9 cellular contexts compared by ENCODE assay signal in genomic region chr11:6481924-6482275, GRCh38. TPM values are rescaled to one million over a fixed set of nuclear protein-coding genes. Genes with fewer than 3 reads are reported as not detected.
DNase-seq lines count a peak whose midpoint lies in the region; ATAC-seq, FAIRE-seq and TF ChIP-seq lines count a peak whose summit lies in the region.
"Had no signal": no experiment of that assay in that cellular context is flagged by ENCODE, and none has a peak within 500 bp of the region (broad histone marks: within the 10 kb centered on the region; RNA-seq: fewer than 3 reads in every experiment).

No MANE protein-coding gene starts in this region.

- no peaks in the 10 kb centered on the region for H3K27me3 Mint-ChIP-seq in Calu3 (ENCODE audit: unreplicated experiment)

- peak overlapping the region; percentile 98 for H3K4me2 ChIP-seq in GM12878 (ENCODE audit: control insufficient read depth, insufficient read depth)

- H3K9me3 ChIP-seq in GM12878 (replicated peaks; ENCODE audit: control insufficient read depth, insufficient read depth, low read length): no peaks in the 10 kb centered on the region
- H3K9me3 ChIP-seq in liver (ENCODE audit: control insufficient read depth in 4 of 4, low read length in 3 of 4): no peaks in the 10 kb centered on the region
- no peaks in the 10 kb centered on the region for H3K9me3 ChIP-seq in upper lobe of right lung

- 1% methylated on average over 13 of the region's 13 CpGs for WGBS in GM12878 (ENCODE audit: insufficient coverage, insufficient replicate concordance, low lambda C conversion rate, missing lambda C conversion rate)
- 15% methylated on average over 13 of the region's 13 CpGs for WGBS in liver

- peak overlapping the region; percentile 80 for H3K27ac ChIP-seq in GM12878 (ENCODE audit: control insufficient read depth, insufficient read depth)
- peak overlapping the region; percentile 90 to 91 for H3K27ac ChIP-seq in liver (ENCODE audit: low read depth in 1 of 2, low read length in 2 of 2)
- H3K27ac ChIP-seq in upper lobe of right lung: peak overlapping the region; percentile 89

- ATAC-seq in HG03045 (IDR thresholded peaks at IDR 0.05; ENCODE audit: unreplicated experiment) (peak; percentile 1), GM12878 (peak; percentile 29), upper lobe of right lung (peak; percentile 4), HG03039 (IDR thresholded peaks at IDR 0.05; ENCODE audit: unreplicated experiment) (no peak)

- intact Hi-C loops in Calu3 (cut with micrococcal nuclease; ENCODE audit: unreplicated experiment): loop anchor here (10.0 kb wide), 1 partner anchor 133 kb away; the partner anchor contains the start of genes TAF10 and TPP1
- intact Hi-C loops in GM12878 (cut with micrococcal nuclease; ENCODE audit: unreplicated experiment): loop anchor here (2.0 to 10.0 kb wide), 3 partner anchors 125 to 1043 kb away; partner anchors contain the start of genes CNGA4 and FHIP1B
- intact Hi-C loops in upper lobe of right lung (cut with DNase I): no loop called here

- in situ Hi-C loops in GM12878 (cut with MboI): loop anchor here (5.0 kb wide), 1 partner anchor 125 kb away; no protein-coding TSS in a partner anchor

- TF ChIP-seq EP300 in GM12878 (IDR thresholded peaks at IDR 0.05; ENCODE audit: borderline replicate concordance in 1 of 2, control insufficient read depth in 1 of 2, low read depth in 2 of 2, low read length in 2 of 2): no peak

- H3K9ac ChIP-seq in GM12878 (ENCODE audit: control insufficient read depth, insufficient read depth, low read length) (peak overlapping the region; percentile 89), liver (ENCODE audit: low read depth in 1 of 2, low read length in 2 of 2) (peak overlapping the region; percentile 87 to 88)

- H3K4me3 ChIP-seq in GM12878 (peak overlapping the region; percentile 93), liver (ENCODE audit: low read depth in 1 of 3, low read length in 3 of 3) (peak overlapping the region; percentile 71 to 100 (median 99)), upper lobe of right lung (peak overlapping the region; percentile 72)

- H3K27me3 ChIP-seq in GM12878 (replicated peaks in 1 of 2; ENCODE audit: control insufficient read depth in 2 of 2, insufficient read depth in 2 of 2, low read length in 1 of 2): no peaks in the 10 kb centered on the region
- no peaks in the 10 kb centered on the region for H3K27me3 ChIP-seq in liver (ENCODE audit: control insufficient read depth in 4 of 4, insufficient read depth in 4 of 4, low read length in 3 of 4)
- no peaks in the 10 kb centered on the region for H3K27me3 ChIP-seq in upper lobe of right lung

- CTCF ChIA-PET in Calu3 (lab: Charles Lee) (interaction anchor here (1.1 to 1.2 kb wide), 3 partner anchors 22 to 103 kb away, joined by 3 to 9 read pairs (median 5); no protein-coding TSS in a partner anchor), GM12878 (lab: Yijun Ruan, JAX) (interaction anchor here (0.6 to 10.7 kb wide), 12 partner anchors 13 to 201 kb away, joined by 3 to 119 read pairs (median 6); partner anchors contain the start of gene MRPL17)

- peaks cover 40% of the 10 kb centered on the region for H3K79me2 ChIP-seq in GM12878 (ENCODE audit: control insufficient read depth, insufficient read depth, low read length)

- no peak for TF ChIP-seq RAD21 in GM12878 (IDR thresholded peaks at IDR 0.05; ENCODE audit: insufficient read depth, low read depth, low read length)
- TF ChIP-seq RAD21 in liver (IDR thresholded peaks at IDR 0.05): no peak

- H3K4me1 ChIP-seq in GM12878 (ENCODE audit: control insufficient read depth, insufficient read depth, low read length) (peaks cover 19% of the 10 kb centered on the region), liver (ENCODE audit: control insufficient read depth in 4 of 4, insufficient read depth in 4 of 4, low read length in 3 of 4) (peaks cover 6 to 25% (median 22%) of the 10 kb centered on the region in 4 donors), upper lobe of right lung (peaks cover 26% of the 10 kb centered on the region)

- POLR2A ChIA-PET in GM12878 (lab: Charles Lee): interaction anchor here (0.8 to 2.0 kb wide), 10 partner anchors 12 to 247 kb away, joined by 3 to 26 read pairs (median 5); partner anchors contain the start of genes FHIP1B, ILK, MRPL17 and SMPD1

- no peaks in the 10 kb centered on the region for H4K20me1 ChIP-seq in GM12878 (ENCODE audit: control insufficient read depth, insufficient read depth)

- TF ChIP-seq POLR2A in GM12878 (IDR thresholded peaks at IDR 0.05; ENCODE audit: low read depth, low read length): no peak

- SMC1A ChIA-PET in GM12878 (lab: Charles Lee; ENCODE audit: uncharacterized antibody, unreplicated experiment): interaction anchor here (0.8 to 2.9 kb wide), 8 partner anchors 12 to 201 kb away, joined by 3 to 14 read pairs (median 4); partner anchors contain the start of gene MRPL17

- no peak overlapping the region for H2AFZ ChIP-seq in GM12878 (ENCODE audit: control insufficient read depth, low read depth, low read length)

- DNase-seq in Calu3 (no peak), GM12878 (ENCODE audit: low read depth, low spot score) (no peak), upper lobe of right lung (no peak), activated gamma-delta T cell treated with Interleukin-2 at 50 U/mL for 16 hours (no peak), NCI-H774 (lab: John Stamatoyannopoulos, UW) (no peak)

- TF ChIP-seq CTCF in Calu3 (IDR thresholded peaks at IDR 0.05; ENCODE audit: unreplicated experiment): no peak
- TF ChIP-seq CTCF in GM12878 (IDR thresholded peaks at IDR 0.05 in 2 of 3, conservative IDR thresholded peaks at IDR 0.05 in 1 of 3; ENCODE audit: control insufficient read depth in 2 of 3, extremely low read depth in 1 of 3, insufficient read depth in 1 of 3, low read depth in 3 of 3, low read length in 3 of 3): no peak
- no peak for TF ChIP-seq CTCF in liver (IDR thresholded peaks at IDR 0.05; ENCODE audit: low read depth, low read length, missing input control)
- TF ChIP-seq CTCF in upper lobe of right lung (IDR thresholded peaks at IDR 0.05): no peak

- FAIRE-seq in GM12878 (lab: Jason Lieb, UNC): no peak

- H3K36me3 Mint-ChIP-seq in Calu3 (ENCODE audit: insufficient read depth, unreplicated experiment): peaks cover 64% of the 10 kb centered on the region

- peaks cover 27% of the 10 kb centered on the region for H3K4me1 Mint-ChIP-seq in Calu3 (ENCODE audit: low read depth, unreplicated experiment)

- RAD21 ChIA-PET in GM12878 (lab: Charles Lee; ENCODE audit: unreplicated experiment): interaction anchor here (0.9 to 1.7 kb wide), 11 partner anchors 10 to 201 kb away, joined by 3 to 13 read pairs (median 4); partner anchors contain the start of genes MRPL17 and TPP1

- H3K27ac Mint-ChIP-seq in Calu3 (ENCODE audit: unreplicated experiment): peak overlapping the region; percentile 92

- BruUV-seq in Calu3 (replicated peaks; lab: Mats Ljungman, UMichigan): TSS peak; percentile 35
- no TSS peak for BruUV-seq in GM12878 (replicated peaks; lab: Mats Ljungman, UMichigan)

- H3K36me3 ChIP-seq in GM12878 (ENCODE audit: control insufficient read depth in 2 of 2, insufficient read depth in 2 of 2, low read length in 1 of 2): peaks cover 1 to 18% of the 10 kb centered on the region in 2 experiments; a peak in 3 of 4 replicates
- H3K36me3 ChIP-seq in liver (ENCODE audit: control insufficient read depth in 4 of 4, insufficient read depth in 3 of 4, low read depth in 1 of 4, low read length in 3 of 4): peaks cover 6 to 54% (median 27%) of the 10 kb centered on the region in 4 donors
- H3K36me3 ChIP-seq in upper lobe of right lung: peaks cover 67% of the 10 kb centered on the region

- no peaks in the 10 kb centered on the region for H3K9me3 Mint-ChIP-seq in Calu3 (ENCODE audit: low read depth, unreplicated experiment)

- H3K4me3 Mint-ChIP-seq in Calu3 (ENCODE audit: low read depth, unreplicated experiment): peak overlapping the region; percentile 97

RNA-seq across cellular contexts. Expression of gene TIMM10B, which starts 0.6 kb away (rescaled TPM):
- total RNA-seq in Calu3 (2022) (41.7 and 45.7 TPM in 2 replicates), GM12878 (2014; rRNA removed) (40.5 and 41.4 TPM in 2 replicates), GM12878 (2014; rRNA removed; fragmentation: Illumina TruSeq; extraction: Trizol) (28.8 and 30.3 TPM in 2 replicates), GM12878 (2021) (39.2 and 42.1 TPM in 2 replicates), liver (10 to 100 TPM; 16.9 to 31.9 TPM), upper lobe of right lung (45.0 TPM)
- 209 and 215 TPM in 2 replicates for total RNA-seq in GM12878 (2013; cell fraction: nucleolus; rRNA removed)
- polyA plus RNA-seq in GM12878 (2011; ENCODE audit: low read depth): 25.9 TPM
- polyA plus RNA-seq in GM12878 (2011; rRNA removed) (58.6 and 64.3 TPM in 2 replicates), GM12878 (2014; fragmentation: Illumina TruSeq; extraction: Trizol) (32.9 and 36.1 TPM in 2 replicates), GM12878 (2014; fragmentation: Nextera tagmentation; extraction: Ambion mirVana) (100 to 1,000 TPM in 1 of 2 experiments, 10 to 100 TPM in 1; 93.3 to 126 TPM), GM12878 (2014; rRNA removed) (33.5 and 47.8 TPM in 2 replicates), GM12878 (2016; fragmentation: Nextera tagmentation; extraction: Ambion mirVana) (10 to 100 TPM; 58.4 to 61.6 TPM), liver (10 to 100 TPM; 16.1 to 16.4 TPM)
- 66.0 and 70.2 TPM in 2 replicates for polyA plus RNA-seq in GM12878 (2011; cell fraction: cytosol; rRNA removed)
- polyA plus RNA-seq in GM12878 (2011; cell fraction: nucleus; rRNA removed): 65.6 and 86.1 TPM in 2 replicates
- polyA plus RNA-seq in GM12878 (2012): 29.4 and 30.0 TPM in 2 replicates
- polyA minus RNA-seq in GM12878 (2011; rRNA and poly(A)+ RNA removed): 44.2 and 73.7 TPM in 2 replicates
- 15.5 and 24.5 TPM in 2 replicates for polyA minus RNA-seq in GM12878 (2011; cell fraction: cytosol; rRNA and poly(A)+ RNA removed)
- 77.0 and 98.9 TPM in 2 replicates for polyA minus RNA-seq in GM12878 (2011; cell fraction: nucleus; rRNA and poly(A)+ RNA removed)

RNA-seq across cellular contexts. Expression of gene ARFIP2, which starts 0.8 kb away (rescaled TPM):
- 72.2 and 74.9 TPM in 2 replicates for total RNA-seq in Calu3 (2022)
- 53.4 and 65.2 TPM in 2 replicates for total RNA-seq in GM12878 (2013; cell fraction: nucleolus; rRNA removed)
- total RNA-seq in GM12878 (2014; rRNA removed): 47.7 and 49.5 TPM in 2 replicates
- total RNA-seq in GM12878 (2014; rRNA removed; fragmentation: Illumina TruSeq; extraction: Trizol): 35.6 TPM in 2 replicates
- 44.2 and 48.4 TPM in 2 replicates for total RNA-seq in GM12878 (2021)
- polyA plus RNA-seq in GM12878 (2011; ENCODE audit: low read depth): 36.2 TPM
- 35.9 and 44.7 TPM in 2 replicates for polyA plus RNA-seq in GM12878 (2011; rRNA removed)
- 40.0 and 50.8 TPM in 2 replicates for polyA plus RNA-seq in GM12878 (2011; cell fraction: cytosol; rRNA removed)
- polyA plus RNA-seq in GM12878 (2011; cell fraction: nucleus; rRNA removed): 130 and 160 TPM in 2 replicates
- 43.4 and 52.7 TPM in 2 replicates for polyA plus RNA-seq in GM12878 (2012)
- polyA plus RNA-seq in GM12878 (2014; fragmentation: Illumina TruSeq; extraction: Trizol): 41.4 and 52.8 TPM in 2 replicates
- 10 to 100 TPM; 11.7 to 18.9 TPM for polyA plus RNA-seq in GM12878 (2014; fragmentation: Nextera tagmentation; extraction: Ambion mirVana)
- 59.8 and 65.5 TPM in 2 replicates for polyA plus RNA-seq in GM12878 (2014; rRNA removed)
- 10 to 100 TPM; 49.5 to 53.1 TPM for polyA plus RNA-seq in GM12878 (2016; fragmentation: Nextera tagmentation; extraction: Ambion mirVana)
- 33.1 and 33.8 TPM in 2 replicates for polyA minus RNA-seq in GM12878 (2011; rRNA and poly(A)+ RNA removed)
- polyA minus RNA-seq in GM12878 (2011; cell fraction: cytosol; rRNA and poly(A)+ RNA removed): 8.4 and 9.6 TPM in 2 replicates
- polyA minus RNA-seq in GM12878 (2011; cell fraction: nucleus; rRNA and poly(A)+ RNA removed): 49.7 and 60.0 TPM in 2 replicates
- 10 to 100 TPM; 16.2 to 42.0 TPM for total RNA-seq in liver
- 10 to 100 TPM; 21.3 to 26.3 TPM for polyA plus RNA-seq in liver
- total RNA-seq in upper lobe of right lung: 36.4 TPM

RNA-seq across cellular contexts. Expression of gene TRIM3, which starts 8.2 kb away (rescaled TPM):
- total RNA-seq in Calu3 (2022) (9.5 and 10.6 TPM in 2 replicates), GM12878 (2014; rRNA removed) (6.1 and 11.8 TPM in 2 replicates), GM12878 (2014; rRNA removed; fragmentation: Illumina TruSeq; extraction: Trizol) (3.4 and 3.7 TPM in 2 replicates), GM12878 (2021) (6.9 and 8.7 TPM in 2 replicates), liver (10 to 100 TPM in 1 of 2 donors, 1 to 10 TPM in 1; 8.1 to 12.7 TPM), upper lobe of right lung (22.0 TPM)
- 14.7 and 15.4 TPM in 2 replicates for total RNA-seq in GM12878 (2013; cell fraction: nucleolus; rRNA removed)
- polyA plus RNA-seq in GM12878 (2011; ENCODE audit: low read depth): 2.9 TPM
- polyA plus RNA-seq in GM12878 (2011; rRNA removed) (3.3 and 4.4 TPM in 2 replicates), GM12878 (2014; fragmentation: Illumina TruSeq; extraction: Trizol) (4.7 and 7.5 TPM in 2 replicates), GM12878 (2014; fragmentation: Nextera tagmentation; extraction: Ambion mirVana) (under 1 TPM; 0.34 to 0.55 TPM), GM12878 (2014; rRNA removed) (11.0 and 18.3 TPM in 2 replicates), GM12878 (2016; fragmentation: Nextera tagmentation; extraction: Ambion mirVana) (1 to 10 TPM; 4.6 to 5.0 TPM), liver (10 to 100 TPM in 1 of 2 donors, 1 to 10 TPM in 1; 5.2 to 10.1 TPM)
- 4.2 and 5.7 TPM in 2 replicates for polyA plus RNA-seq in GM12878 (2011; cell fraction: cytosol; rRNA removed)
- polyA plus RNA-seq in GM12878 (2011; cell fraction: nucleus; rRNA removed): 28.2 and 29.4 TPM in 2 replicates
- 4.2 and 5.3 TPM in 2 replicates for polyA plus RNA-seq in GM12878 (2012)
- polyA minus RNA-seq in GM12878 (2011; rRNA and poly(A)+ RNA removed): 4.3 and 5.5 TPM in 2 replicates
- 2.4 and 3.0 TPM in 2 replicates for polyA minus RNA-seq in GM12878 (2011; cell fraction: cytosol; rRNA and poly(A)+ RNA removed)
- 4.0 and 10.0 TPM in 2 replicates for polyA minus RNA-seq in GM12878 (2011; cell fraction: nucleus; rRNA and poly(A)+ RNA removed)

RNA-seq across cellular contexts. Expression of gene DNHD1, which starts 15.2 kb away (rescaled TPM):
- 41.2 and 41.8 TPM in 2 replicates for total RNA-seq in Calu3 (2022)
- 157 and 165 TPM in 2 replicates for total RNA-seq in GM12878 (2013; cell fraction: nucleolus; rRNA removed)
- total RNA-seq in GM12878 (2014; rRNA removed): 10.1 and 11.7 TPM in 2 replicates
- total RNA-seq in GM12878 (2014; rRNA removed; fragmentation: Illumina TruSeq; extraction: Trizol): 6.7 and 7.8 TPM in 2 replicates
- total RNA-seq in GM12878 (2021): 12.3 and 14.0 TPM in 2 replicates
- polyA plus RNA-seq in GM12878 (2011; ENCODE audit: low read depth): 12.7 TPM
- 9.4 and 13.6 TPM in 2 replicates for polyA plus RNA-seq in GM12878 (2011; rRNA removed)
- polyA plus RNA-seq in GM12878 (2011; cell fraction: cytosol; rRNA removed): 10.3 and 12.6 TPM in 2 replicates
- 146 and 224 TPM in 2 replicates for polyA plus RNA-seq in GM12878 (2011; cell fraction: nucleus; rRNA removed)
- polyA plus RNA-seq in GM12878 (2012): 19.4 TPM in 2 replicates
- polyA plus RNA-seq in GM12878 (2014; fragmentation: Illumina TruSeq; extraction: Trizol): 7.6 and 10.6 TPM in 2 replicates
- polyA plus RNA-seq in GM12878 (2014; fragmentation: Nextera tagmentation; extraction: Ambion mirVana): 1 to 10 TPM in 1 of 2 experiments, under 1 TPM in 1; 0.99 to 1.1 TPM
- 16.5 and 16.9 TPM in 2 replicates for polyA plus RNA-seq in GM12878 (2014; rRNA removed)
- polyA plus RNA-seq in GM12878 (2016; fragmentation: Nextera tagmentation; extraction: Ambion mirVana): 1 to 10 TPM; 4.0 to 6.1 TPM
- 33.1 and 43.5 TPM in 2 replicates for polyA minus RNA-seq in GM12878 (2011; rRNA and poly(A)+ RNA removed)
- polyA minus RNA-seq in GM12878 (2011; cell fraction: cytosol; rRNA and poly(A)+ RNA removed): 4.6 and 4.7 TPM in 2 replicates
- 40.4 and 49.0 TPM in 2 replicates for polyA minus RNA-seq in GM12878 (2011; cell fraction: nucleus; rRNA and poly(A)+ RNA removed)
- total RNA-seq in liver: 10 to 100 TPM in 1 of 2 donors, 1 to 10 TPM in 1; 3.8 to 23.6 TPM
- polyA plus RNA-seq in liver: 1 to 10 TPM; 2.1 to 6.3 TPM
- 14.5 TPM for total RNA-seq in upper lobe of right lung

RNA-seq across cellular contexts. Expression of gene HPX, which starts 41.1 kb away (rescaled TPM):
- total RNA-seq in Calu3 (2022) (0.45 and 11.0 TPM in 2 replicates), GM12878 (2014; rRNA removed) (1.7 TPM in 1 of 2 replicates, not detected in the other), GM12878 (2014; rRNA removed; fragmentation: Illumina TruSeq; extraction: Trizol) (0.09 and 0.37 TPM in 2 replicates), GM12878 (2021) (1.7 and 2.1 TPM in 2 replicates), liver (1,000 to 10,000 TPM; 2,251 to 9,224 TPM), upper lobe of right lung (1.4 TPM)
- 0.67 TPM in 1 of 2 replicates, not detected in the other for total RNA-seq in GM12878 (2013; cell fraction: nucleolus; rRNA removed)
- polyA plus RNA-seq in GM12878 (2011; ENCODE audit: low read depth): 1.0 TPM
- polyA plus RNA-seq in GM12878 (2011; rRNA removed) (0.06 and 0.23 TPM in 2 replicates), GM12878 (2014; fragmentation: Illumina TruSeq; extraction: Trizol) (0.18 and 0.29 TPM in 2 replicates), GM12878 (2014; fragmentation: Nextera tagmentation; extraction: Ambion mirVana) (under 1 TPM; 0.11 TPM), GM12878 (2014; rRNA removed) (0.33 and 0.60 TPM in 2 replicates), GM12878 (2016; fragmentation: Nextera tagmentation; extraction: Ambion mirVana) (under 1 TPM in 1 of 2 experiments, not detected in 1; 0.08 TPM), liver (1,000 to 10,000 TPM; 5,349 to 6,171 TPM)
- polyA plus RNA-seq in GM12878 (2011; cell fraction: cytosol; rRNA removed): not detected in 2 replicates
- polyA plus RNA-seq in GM12878 (2011; cell fraction: nucleus; rRNA removed): 0.48 and 0.91 TPM in 2 replicates
- polyA plus RNA-seq in GM12878 (2012): 0.06 and 0.14 TPM in 2 replicates
- polyA minus RNA-seq in GM12878 (2011; rRNA and poly(A)+ RNA removed): 0.44 TPM in 1 of 2 replicates, not detected in the other
- polyA minus RNA-seq in GM12878 (2011; cell fraction: cytosol; rRNA and poly(A)+ RNA removed): not detected in 2 replicates
- 0.67 TPM in 1 of 2 replicates, not detected in the other for polyA minus RNA-seq in GM12878 (2011; cell fraction: nucleus; rRNA and poly(A)+ RNA removed)
- total RNA-seq: NCI-H460 had no signal
